ENCODE assay signal across 20 cellular contexts in genomic region chr11:24515632-24516031, GRCh38. TPM values are rescaled to one million over a fixed set of nuclear protein-coding genes. Genes with fewer than 3 reads are reported as not detected.
"Had no signal": no experiment of that assay in that cellular context is flagged by ENCODE, and none has a peak within 500 bp of the region (broad histone marks: within the 10 kb centered on the region; RNA-seq: fewer than 3 reads in every experiment).

No MANE protein-coding gene starts in this region.

- H3K27me3 ChIP-seq: adrenal gland, heart right ventricle, spleen, testis, upper lobe of right lung had no signal

- ATAC-seq: activated CD4-positive, alpha-beta T cell treated with anti-CD3 and anti-CD28 coated beads for 36 hours; activated naive CD4-positive, alpha-beta T cell treated with anti-CD3 and anti-CD28 coated beads, Interleukin-2, amount 50 U/mL, for 72 hours; heart right ventricle; natural killer cell treated with Interleukin-12 subunit alpha and Interleukin-12 subunit beta and Interleukin-15 and Interleukin-18, amount 100 ng/mL, for 72 hours; stimulated activated memory B cell treated with anti-CD40 and anti-IgM and Interleukin-4, amounts not matched to agents 10 μg/mL and 1 μg/mL and 100 μg/mL, for 72 hours; upper lobe of right lung had no signal

- H3K36me3 ChIP-seq: adrenal gland, heart right ventricle, spleen, upper lobe of right lung had no signal

- DNase-seq: activated CD4-positive, alpha-beta T cell treated with anti-CD3 and anti-CD28 coated beads for 36 hours; activated CD4-positive, alpha-beta T cell treated with anti-CD3 and anti-CD28 coated beads, Interleukin-2, amount 50 U/mL, for 48 hours; activated gamma-delta T cell treated with Interleukin-2 at 50 U/mL for 16 hours; adrenal gland; cerebellar nuclear complex; cortex of kidney; heart right ventricle; islet precursor cell; spleen; stimulated activated CD4-positive, alpha-beta T cell treated with anti-CD3 and anti-CD28 coated beads, Interleukin-4, amount 100 ng/mL, for 4 hours; testis; upper lobe of right lung had no signal

- H3K4me1 ChIP-seq: adrenal gland, heart right ventricle, parathyroid adenoma, spleen, testis, upper lobe of right lung had no signal

- H3K4me3 ChIP-seq: adrenal gland, heart right ventricle, lung, spleen, testis, upper lobe of right lung had no signal

- H3K27ac ChIP-seq: adrenal gland, heart right ventricle, parathyroid adenoma, spleen, testis, upper lobe of right lung had no signal

- H3K9me3 ChIP-seq: adrenal gland, testis, upper lobe of right lung had no signal

RNA-seq across cellular contexts. Expression of gene LUZP2, which starts 18.8 kb away (rescaled TPM):
- total RNA-seq: activated CD4-positive, alpha-beta T cell treated with anti-CD3 and anti-CD28 coated beads for 36 hours; activated naive CD4-positive, alpha-beta T cell treated with anti-CD3 and anti-CD28 coated beads, Interleukin-2, amount 50 U/mL, for 72 hours; activated T-helper 1 cell treated with anti-CD3 and anti-CD28 coated beads, Interleukin-12 subunit alpha, Interleukin-12 subunit beta, Interleukin-2, Interleukin-4 antibody, amounts not matched to agents 30 ng/mL and 10 ng/mL and 1 ng/mL, durations not matched to agents 14 hours and 24 hours and 36 hours; bronchial epithelial cell; natural killer cell treated with Interleukin-12 subunit alpha and Interleukin-12 subunit beta and Interleukin-15 and Interleukin-18, amount 100 ng/mL, for 72 hours; T-helper 2 cell treated with Interferon-gamma antibody and Interleukin-4, amounts not matched to agents 100 ng/mL and 5 ng/mL, for 36 hours had no signal
